Comparison of ENCODE assay signal across 8 cellular contexts in the genomic region with DNA sequence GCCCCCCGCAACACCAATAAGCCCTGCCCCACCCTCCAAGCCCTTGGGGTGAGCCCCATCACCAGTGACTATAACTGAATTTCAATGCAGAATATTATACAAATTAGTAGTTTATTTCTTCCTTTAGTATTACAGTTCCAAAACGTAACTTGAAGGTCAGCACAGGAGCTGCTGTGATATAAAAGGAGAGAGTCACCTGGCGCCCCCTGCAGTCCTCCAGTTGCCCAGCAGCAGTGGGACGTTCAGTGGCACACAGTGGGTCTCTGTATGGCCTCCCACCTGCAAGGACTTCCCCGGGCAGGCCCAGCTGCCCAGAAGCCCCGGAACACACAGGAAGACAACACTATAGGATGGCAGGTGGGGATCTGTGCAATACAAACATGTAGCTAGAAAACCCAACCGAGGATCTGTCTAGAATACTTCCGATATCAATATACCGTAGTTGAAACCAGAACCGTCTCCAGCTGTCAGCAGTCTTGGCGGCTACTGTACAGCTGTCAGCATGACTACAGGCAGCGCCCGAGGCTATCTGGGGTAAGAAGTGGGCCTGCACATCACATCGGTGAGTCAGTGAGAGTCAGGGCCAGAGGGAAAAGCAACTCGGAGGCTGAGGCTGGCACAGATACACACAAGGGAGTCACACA.
A peak's percentile ranks its signal among the peaks of the same experiment; 100 is the strongest.
DNase-seq lines count a peak whose midpoint lies in the region; ATAC-seq, FAIRE-seq and TF ChIP-seq lines count a peak whose summit lies in the region.
"Not testable (repeated sequence)": the region's sequence is repeated elsewhere in the genome, so short reads cannot be mapped to it uniquely, and the experiment has no call there.

No MANE protein-coding gene starts in this region.

- not testable (repeated sequence) for H4K8ac ChIP-seq in H1 (ENCODE audit: extremely low read depth, insufficient read depth, low read length)

- TF ChIP-seq EP300 in H1 (IDR thresholded peaks at IDR 0.05; ENCODE audit: borderline replicate concordance in 1 of 2, low read depth in 2 of 2, low read length in 2 of 2) = not testable (repeated sequence)

- H3K23ac ChIP-seq in H1 (ENCODE audit: insufficient read length) = not testable (repeated sequence)

- H2AFZ ChIP-seq in H1 (ENCODE audit: low read length) = not testable (repeated sequence)

- H3K4me1 Mint-ChIP-seq in activated CD4-positive, alpha-beta T cell treated with anti-CD3 and anti-CD28 coated beads for 36 hours = peaks cover 14% of the 10 kb centered on the region

- H3K9me3 Mint-ChIP-seq in activated CD4-positive, alpha-beta T cell treated with anti-CD3 and anti-CD28 coated beads for 36 hours (ENCODE audit: low read depth) = not testable (repeated sequence)

- not testable (repeated sequence) for H3K36me3 ChIP-seq in H1 (ENCODE audit: control insufficient read depth in 2 of 4, insufficient read depth in 4 of 4, low read length in 3 of 4)
- peaks cover 0 to 51% (median 7%) of the 10 kb centered on the region in 9 donors for H3K36me3 ChIP-seq in heart right ventricle
- peaks cover 22 to 33% (median 33%) of the 10 kb centered on the region in 3 donors for H3K36me3 ChIP-seq in tibial artery

- not testable (repeated sequence) for FAIRE-seq in D721Med (lab: Jason Lieb, UNC)
- FAIRE-seq in H1 (lab: Jason Lieb, UNC) = peak; percentile 84

- not testable (repeated sequence) for H2BK20ac ChIP-seq in H1 (ENCODE audit: low read length)

- not testable (repeated sequence) for H2BK120ac ChIP-seq in H1 (replicated peaks; ENCODE audit: low read depth, low read length)

- not testable (repeated sequence) for H3K4me1 ChIP-seq in H1 (replicated peaks in 1 of 4; ENCODE audit: control insufficient read depth in 3 of 4, insufficient read depth in 4 of 4, low read length in 3 of 4)
- H3K4me1 ChIP-seq in heart right ventricle (peaks cover 28 to 73% (median 54%) of the 10 kb centered on the region in 9 donors), tibial artery (peaks cover 9 to 68% (median 46%) of the 10 kb centered on the region in 4 donors)

- H3K4me2 ChIP-seq in H1 (ENCODE audit: insufficient read depth in 1 of 2, low read depth in 2 of 2, low read length in 2 of 2) = not testable (repeated sequence)

- H2AK5ac ChIP-seq in H1 (ENCODE audit: low read depth, low read length) = not testable (repeated sequence)

- not testable (repeated sequence) for H3K14ac ChIP-seq in H1 (ENCODE audit: insufficient read length)

- not testable (repeated sequence) for H3K36me3 Mint-ChIP-seq in activated CD4-positive, alpha-beta T cell treated with anti-CD3 and anti-CD28 coated beads for 36 hours (ENCODE audit: low read depth)

- H3K56ac ChIP-seq in H1 (replicated peaks; ENCODE audit: insufficient read length, low read depth, low read length) = not testable (repeated sequence)

- not testable (repeated sequence) for H4K5ac ChIP-seq in H1 (ENCODE audit: insufficient read length, low read depth, low read length)

- not testable (repeated sequence) for TF ChIP-seq POLR2A in H1 (IDR thresholded peaks at IDR 0.05; ENCODE audit: control extremely low read depth in 1 of 2, low read depth in 2 of 2, low read length in 2 of 2)

- not testable (repeated sequence) for H3K23me2 ChIP-seq in H1 (ENCODE audit: low read depth, low read length)

- CTCF ChIA-PET in activated CD4-positive, alpha-beta T cell treated with anti-CD3 and anti-CD28 coated beads for 36 hours (lab: Charles Lee) = interaction anchor here (0.5 to 1.3 kb wide), 2 partner anchors 200 to 248 kb away, joined by 3 read pairs; no protein-coding TSS in a partner anchor
- CTCF ChIA-PET in H1 (lab: Charles Lee; ENCODE audit: partially characterized antibody) = interaction anchor here (0.6 to 10.1 kb wide), 8 partner anchors 11 to 112 kb away, joined by 3 to 226 read pairs (median 8); no protein-coding TSS in a partner anchor

- not testable (repeated sequence) for H4K91ac ChIP-seq in H1 (replicated peaks; ENCODE audit: insufficient read length, low read length)

- H2BK12ac ChIP-seq in H1 (ENCODE audit: low read depth, low read length) = not testable (repeated sequence)

- not testable (repeated sequence) for ATAC-seq in activated CD4-positive, alpha-beta T cell treated with anti-CD3 and anti-CD28 coated beads for 36 hours
- ATAC-seq in heart right ventricle (peak; percentile 12 to 65 (median 47)), omental fat pad (ENCODE audit: low FRiP score) (peak; percentile 60)

- WGBS in H1 (ENCODE audit: extremely low coverage in 1 of 2, insufficient coverage in 1 of 2, insufficient read length in 1 of 2, insufficient replicate concordance in 2 of 2, low coverage in 1 of 2, low lambda C conversion rate in 2 of 2, missing lambda C conversion rate in 1 of 2), 2 experiments = 85% methylated on average over 10 of the region's 15 CpGs; no CpG with 5 or more reads in 1 of the 2 experiments
- WGBS in heart right ventricle, 2 donors = 41 to 55% methylated on average over 14 to 15 of the region's 15 CpGs

- not testable (repeated sequence) for H3K27me3 Mint-ChIP-seq in activated CD4-positive, alpha-beta T cell treated with anti-CD3 and anti-CD28 coated beads for 36 hours

- not testable (repeated sequence) for H3K27me3 ChIP-seq in H1 (replicated peaks in 1 of 4; ENCODE audit: control insufficient read depth in 3 of 4, extremely low read depth in 1 of 4, insufficient read depth in 3 of 4, low read length in 3 of 4); heart right ventricle; tibial artery

- not testable (repeated sequence) for H3K27ac Mint-ChIP-seq in activated CD4-positive, alpha-beta T cell treated with anti-CD3 and anti-CD28 coated beads for 36 hours

- H3K4me3 ChIP-seq in H1 (ENCODE audit: extremely low read depth in 1 of 4, insufficient read depth in 2 of 4, low read depth in 3 of 4, low read length in 4 of 4); heart right ventricle; tibial artery: not testable (repeated sequence)

- intact Hi-C loops in activated CD4-positive, alpha-beta T cell treated with anti-CD3 and anti-CD28 coated beads for 36 hours (cut with DNase I, micrococcal nuclease); heart right ventricle (cut with DNase I): not testable (repeated sequence)
- intact Hi-C loops in tibial artery (cut with DNase I; ENCODE audit: low total_unique reads) = loop anchor here (5.0 kb wide), 2 partner anchors 82 to 152 kb away; partner anchors contain the start of genes IDH3A and TBC1D2B

- not testable (repeated sequence) for H2BK5ac ChIP-seq in H1 (ENCODE audit: low read depth, low read length)

- not testable (repeated sequence) for H3K9ac ChIP-seq in H1 (replicated peaks in 1 of 4; ENCODE audit: extremely low read depth in 1 of 4, low read depth in 3 of 4, low read length in 3 of 4)

- not testable (repeated sequence) for H2BK15ac ChIP-seq in H1 (ENCODE audit: low read length)

- TF ChIP-seq CTCF in D721Med (IDR thresholded peaks at IDR 0.05; ENCODE audit: insufficient read depth, missing control alignments) (peak; percentile 11), H1 (IDR thresholded peaks at IDR 0.05; ENCODE audit: control extremely low read depth in 1 of 3, insufficient read depth in 1 of 3, low read depth in 1 of 3, low read length in 3 of 3) (peak; percentile 41 to 53 (median 45)), heart right ventricle (IDR thresholded peaks at IDR 0.05) (peak in 6 of 9 donors; percentile 26 to 45 (median 32))
- not testable (repeated sequence) for TF ChIP-seq CTCF in omental fat pad (IDR thresholded peaks at IDR 0.05); tibial artery (IDR thresholded peaks at IDR 0.05)

- not testable (repeated sequence) for DNase-seq in D721Med (ENCODE audit: insufficient read length, low spot score); H1 (ENCODE audit: low read depth in 1 of 2, low spot score in 2 of 2); omental fat pad (ENCODE audit: low spot score); tibial artery
- DNase-seq in HCEC 1CT (peak; percentile 77), NCI-H460 (ENCODE audit: extremely low read depth, low read depth) (peak; percentile 35), heart right ventricle (peak; percentile 60 to 64)
- DNase-seq in activated CD4-positive, alpha-beta T cell treated with anti-CD3 and anti-CD28 coated beads for 36 hours = peak; percentile 43

- H3K27ac ChIP-seq in H1 (ENCODE audit: low read depth, low read length) = not testable (repeated sequence)
- H3K27ac ChIP-seq in heart right ventricle = peak overlapping the region in 8 of 10 donors; percentile 44 to 90 (median 84)
- peak overlapping the region; percentile 75 to 80 for H3K27ac ChIP-seq in tibial artery

- H3K4me3 Mint-ChIP-seq in activated CD4-positive, alpha-beta T cell treated with anti-CD3 and anti-CD28 coated beads for 36 hours = not testable (repeated sequence)

- not testable (repeated sequence) for H3K9me3 ChIP-seq in H1 (ENCODE audit: insufficient read depth in 2 of 2, low read depth in 1 of 2, low read length in 1 of 2); heart right ventricle; tibial artery

- not testable (repeated sequence) for H3K18ac ChIP-seq in H1 (ENCODE audit: extremely low read depth, low read length)

- POLR2A ChIA-PET in activated CD4-positive, alpha-beta T cell treated with anti-CD3 and anti-CD28 coated beads for 36 hours (lab: Charles Lee); H1 (lab: Charles Lee; ENCODE audit: partially characterized antibody): not testable (repeated sequence)

- H3K4ac ChIP-seq in H1 (replicated peaks; ENCODE audit: insufficient read length, low read depth, low read length) = not testable (repeated sequence)

- TF ChIP-seq RAD21 in H1 (IDR thresholded peaks at IDR 0.05 in 1 of 2, conservative IDR thresholded peaks at IDR 0.05 in 1 of 2; ENCODE audit: low read depth in 2 of 2, low read length in 2 of 2) = peak; percentile 40 to 49

- not testable (repeated sequence) for H4K20me1 ChIP-seq in H1 (replicated peaks in 1 of 2; ENCODE audit: control insufficient read depth in 1 of 2, insufficient read depth in 2 of 2, low read length in 2 of 2)

- not testable (repeated sequence) for H3K79me1 ChIP-seq in H1 (ENCODE audit: low read depth, low read length)

- not testable (repeated sequence) for H3K79me2 ChIP-seq in H1 (ENCODE audit: control insufficient read depth in 1 of 2, insufficient read depth in 2 of 2, low read length in 2 of 2)
